ENCODE assay signal across 8 cellular contexts in the genomic region with DNA sequence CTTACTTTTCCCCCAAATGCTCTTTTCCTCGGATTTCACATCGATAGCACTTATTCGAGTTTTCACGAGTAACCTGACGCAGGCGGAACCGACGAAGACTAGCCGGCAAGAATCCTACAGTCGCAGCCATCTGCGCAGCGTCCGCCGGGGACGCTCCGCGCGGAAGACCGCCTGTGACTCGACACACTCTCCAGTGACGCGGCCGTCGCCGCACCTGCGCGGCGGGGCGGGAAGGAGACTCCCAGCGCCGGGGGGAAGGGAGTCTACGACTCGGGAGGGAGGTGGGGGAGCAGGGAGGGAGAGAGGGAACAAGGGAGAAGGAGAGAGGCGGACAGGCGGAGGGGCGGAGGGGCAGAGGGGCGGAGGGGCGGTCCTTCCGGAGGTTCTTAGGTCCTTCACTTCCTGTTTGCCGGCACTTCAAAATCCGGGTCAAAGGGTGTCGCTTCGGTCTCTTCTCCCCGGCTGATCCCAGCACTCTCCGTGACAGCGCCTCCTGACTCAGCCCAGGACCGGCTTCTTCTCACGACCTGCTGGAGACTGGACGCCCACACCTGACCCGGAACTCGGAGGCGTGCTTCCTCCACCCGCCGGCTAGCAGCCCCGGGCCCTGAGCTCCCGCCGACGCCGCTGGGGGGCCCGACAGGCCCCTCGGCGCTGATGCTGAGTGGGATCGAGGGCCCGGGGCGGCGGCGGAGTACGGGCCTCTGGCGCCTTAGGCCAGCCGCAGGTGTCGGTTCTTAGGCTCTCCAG. TPM values are rescaled to one million over a fixed set of nuclear protein-coding genes. Genes with fewer than 3 reads are reported as not detected.
DNase-seq lines count a peak whose midpoint lies in the region; ATAC-seq and TF ChIP-seq lines count a peak whose summit lies in the region.

A gene with protein sequence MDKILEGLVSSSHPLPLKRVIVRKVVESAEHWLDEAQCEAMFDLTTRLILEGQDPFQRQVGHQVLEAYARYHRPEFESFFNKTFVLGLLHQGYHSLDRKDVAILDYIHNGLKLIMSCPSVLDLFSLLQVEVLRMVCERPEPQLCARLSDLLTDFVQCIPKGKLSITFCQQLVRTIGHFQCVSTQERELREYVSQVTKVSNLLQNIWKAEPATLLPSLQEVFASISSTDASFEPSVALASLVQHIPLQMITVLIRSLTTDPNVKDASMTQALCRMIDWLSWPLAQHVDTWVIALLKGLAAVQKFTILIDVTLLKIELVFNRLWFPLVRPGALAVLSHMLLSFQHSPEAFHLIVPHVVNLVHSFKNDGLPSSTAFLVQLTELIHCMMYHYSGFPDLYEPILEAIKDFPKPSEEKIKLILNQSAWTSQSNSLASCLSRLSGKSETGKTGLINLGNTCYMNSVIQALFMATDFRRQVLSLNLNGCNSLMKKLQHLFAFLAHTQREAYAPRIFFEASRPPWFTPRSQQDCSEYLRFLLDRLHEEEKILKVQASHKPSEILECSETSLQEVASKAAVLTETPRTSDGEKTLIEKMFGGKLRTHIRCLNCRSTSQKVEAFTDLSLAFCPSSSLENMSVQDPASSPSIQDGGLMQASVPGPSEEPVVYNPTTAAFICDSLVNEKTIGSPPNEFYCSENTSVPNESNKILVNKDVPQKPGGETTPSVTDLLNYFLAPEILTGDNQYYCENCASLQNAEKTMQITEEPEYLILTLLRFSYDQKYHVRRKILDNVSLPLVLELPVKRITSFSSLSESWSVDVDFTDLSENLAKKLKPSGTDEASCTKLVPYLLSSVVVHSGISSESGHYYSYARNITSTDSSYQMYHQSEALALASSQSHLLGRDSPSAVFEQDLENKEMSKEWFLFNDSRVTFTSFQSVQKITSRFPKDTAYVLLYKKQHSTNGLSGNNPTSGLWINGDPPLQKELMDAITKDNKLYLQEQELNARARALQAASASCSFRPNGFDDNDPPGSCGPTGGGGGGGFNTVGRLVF (plus strand): TSS at position 415 of the 750 bp plus-strand sequence. CDS start 534 bp downstream, outside the sequence.

- H3K27me3 Mint-ChIP-seq in type B pancreatic cell: no peaks in the 10 kb centered on the region

- H3K9ac ChIP-seq in adipocyte (ENCODE audit: low read length): peak within 1 kb of the TSS; percentile 93

- H3K4me1 ChIP-seq in adipocyte (ENCODE audit: control insufficient read depth, insufficient read depth, low read length): peaks cover 34% of the 10 kb centered on the region

- DNase-seq in NCI-H1417 (lab: John Stamatoyannopoulos, UW): peak; percentile 88 to 99 (median 97)
- DNase-seq in SW480 (ENCODE audit: low spot score): peak; percentile 95
- DNase-seq in adipocyte (ENCODE audit: low read depth): peak; percentile 95
- peak; percentile 95 for DNase-seq in cardiac septum (ENCODE audit: low spot score)
- DNase-seq in pons (ENCODE audit: low spot score): peak; percentile 95
- peak; percentile 87 for DNase-seq in type B pancreatic cell (ENCODE audit: extremely low spot score, unreplicated experiment)

- TF ChIP-seq CTCF in GM12872 (IDR thresholded peaks at IDR 0.05; ENCODE audit: insufficient read depth, low read depth, low read length) (peak; percentile 22; the same call in 1 of the 3 replicates), type B pancreatic cell (conservative IDR thresholded peaks at IDR 0.05) (peak; percentile 19)

- H3K9me3 Mint-ChIP-seq in type B pancreatic cell: no peaks in the 10 kb centered on the region

- H3K27me3 ChIP-seq in adipocyte (replicated peaks; ENCODE audit: control insufficient read depth, insufficient read depth, low read length): no peaks in the 10 kb centered on the region

- H3K4me3 ChIP-seq in adipocyte (ENCODE audit: low read length): peak within 1 kb of the TSS; percentile 94

- peaks cover 3% of the 10 kb centered on the region for H3K36me3 Mint-ChIP-seq in type B pancreatic cell

- H3K27ac Mint-ChIP-seq in type B pancreatic cell: peak within 1 kb of the TSS; percentile 97

- peaks cover 32% of the 10 kb centered on the region for H3K4me1 Mint-ChIP-seq in type B pancreatic cell (ENCODE audit: unreplicated experiment)

- peaks cover 5% of the 10 kb centered on the region for H3K36me3 ChIP-seq in adipocyte (ENCODE audit: control insufficient read depth, insufficient read depth, low read length, severe bottlenecking)

- intact Hi-C loops in cardiac septum (cut with DNase I): loop anchor here (2.0 kb wide), 1 partner anchor 152 kb away; a partner anchor contains a TSS

- ATAC-seq in HG02759 (IDR thresholded peaks at IDR 0.05; ENCODE audit: unreplicated experiment): peak; percentile 75

- no peaks in the 10 kb centered on the region for H3K9me3 ChIP-seq in adipocyte (ENCODE audit: control insufficient read depth, low read length)

- peak within 1 kb of the TSS; percentile 93 for H3K4me3 Mint-ChIP-seq in type B pancreatic cell

RNA-seq across cellular contexts. Expression of the gene that starts here (rescaled TPM):
- total RNA-seq in cardiac septum (18.7 TPM), type B pancreatic cell (ENCODE audit: low replicate concordance) (21.9 and 23.8 TPM in 2 replicates)

Comparison
In these comparisons a context has a peak if more than half of its experiments do, and no peak if none do; other contexts are left out.
1. Peak in every context shown above with its lines: DNase-seq, ATAC-seq and H3K4me3 ChIP-seq.